Comparison of ENCODE assay signal across 1 cellular context in the genomic region with DNA sequence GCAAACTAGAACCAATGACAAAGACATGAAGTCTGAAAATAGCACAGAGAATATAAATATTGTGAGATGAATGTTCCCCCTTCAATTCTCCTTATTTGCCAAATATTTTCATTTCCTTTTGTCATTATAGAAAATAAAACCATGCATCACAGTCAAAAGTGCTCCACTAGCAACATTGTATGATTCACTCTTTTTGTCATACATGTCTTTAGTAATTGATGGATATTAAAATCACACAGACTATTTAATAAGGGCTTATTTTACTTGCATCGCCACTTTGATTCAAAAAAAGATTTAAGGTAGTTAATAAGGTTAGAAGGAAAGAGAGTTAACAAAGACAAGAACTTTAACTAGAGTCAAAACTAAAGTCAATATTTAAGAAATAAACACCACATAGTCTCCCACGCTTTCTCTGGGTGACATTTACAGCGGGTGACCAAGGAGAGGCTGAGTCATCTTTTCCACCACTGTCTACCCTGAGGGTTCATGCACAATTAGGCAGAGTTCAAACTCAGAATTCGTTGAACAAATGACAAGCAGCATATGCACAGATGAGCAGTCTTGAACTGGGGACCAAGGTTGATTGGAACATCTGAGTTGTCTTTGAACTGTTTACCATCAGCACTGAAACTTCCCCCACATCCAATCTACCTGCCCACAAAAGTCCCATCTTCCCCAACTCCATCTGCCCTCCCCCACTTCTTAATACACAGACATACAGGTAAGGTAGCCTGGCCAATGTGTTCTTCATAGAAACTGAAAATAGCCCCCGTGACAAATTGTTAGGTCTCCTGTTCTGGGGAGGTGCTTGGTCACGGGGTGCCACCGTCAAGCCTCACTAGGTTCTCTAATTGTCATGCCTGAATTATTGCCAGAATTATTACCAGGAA.
A peak's percentile ranks its signal among the peaks of the same experiment; 100 is the strongest.
TF ChIP-seq lines count a peak whose summit lies in the region.

No MANE protein-coding gene starts in this region.

TF ChIP-seq in K562, 482 proteins besides CTCF, POLR2A, EP300 and RAD21 (continued from another document and continues in another):
- TF ChIP-seq, protein P1, sequence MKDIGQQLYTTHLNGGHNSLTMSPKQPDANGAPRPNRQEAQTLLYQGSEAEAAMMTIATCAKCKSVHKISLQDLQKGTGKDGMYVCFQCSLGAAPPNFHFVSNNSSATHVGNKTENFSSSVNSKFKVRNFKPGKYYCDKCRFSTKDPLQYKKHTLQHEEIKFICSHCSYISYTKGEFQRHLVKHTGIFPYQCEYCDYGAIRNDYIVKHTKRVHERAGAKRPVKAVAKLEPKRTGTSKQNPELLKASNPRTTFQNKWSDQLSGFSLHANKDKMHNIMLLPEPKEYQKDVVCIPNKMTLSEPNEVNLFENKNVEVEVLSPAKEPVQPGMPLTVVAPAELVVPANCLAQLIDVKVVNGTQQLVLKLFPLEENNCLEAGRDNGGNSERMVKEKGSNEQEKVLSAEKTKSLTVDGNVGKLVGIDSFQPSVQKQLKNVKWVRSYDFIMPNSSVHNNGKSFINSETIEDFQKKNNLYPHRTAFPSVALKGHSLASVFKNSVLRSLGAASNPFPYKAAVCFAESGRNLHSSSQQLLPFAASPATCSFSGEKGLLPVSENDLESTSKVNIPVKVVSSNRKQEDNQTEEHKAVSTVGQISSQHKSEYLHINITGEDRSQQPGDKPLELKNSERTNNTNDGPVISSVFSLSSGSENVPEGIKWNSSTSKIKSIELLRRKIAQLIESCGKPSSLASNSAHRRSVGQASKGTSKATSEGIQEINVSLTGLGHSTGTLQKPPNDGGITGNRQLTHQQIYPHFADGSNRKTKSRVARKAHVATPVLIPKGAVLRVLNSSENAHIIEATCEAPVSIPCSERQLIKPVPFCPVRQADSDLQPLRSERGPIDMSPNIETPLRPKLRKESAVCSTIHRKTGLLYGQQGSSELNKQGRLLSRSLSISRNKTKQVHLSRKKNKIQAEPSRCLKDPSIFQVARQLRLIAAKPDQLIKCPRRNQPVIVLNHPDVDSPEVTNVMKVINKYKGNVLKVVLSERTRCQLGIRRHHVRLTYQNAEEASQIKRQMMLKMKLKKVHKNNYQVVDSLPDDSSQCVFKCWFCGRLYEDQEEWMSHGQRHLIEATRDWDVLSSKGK (CRISPR knock-in tag; IDR thresholded peaks at IDR 0.05): no peak
- 0 out of 4 replicates have a peak, but pooled peaks of 1 of the 2 experiments have one; percentile 20 for TF ChIP-seq HDAC1 (IDR thresholded peaks at IDR 0.05)
- no peak for TF ChIP-seq SP2 (IDR thresholded peaks at IDR 0.05; ENCODE audit: extremely low read depth, low read depth, low read length, poor library complexity, severe bottlenecking)
- TF ChIP-seq, protein P2, sequence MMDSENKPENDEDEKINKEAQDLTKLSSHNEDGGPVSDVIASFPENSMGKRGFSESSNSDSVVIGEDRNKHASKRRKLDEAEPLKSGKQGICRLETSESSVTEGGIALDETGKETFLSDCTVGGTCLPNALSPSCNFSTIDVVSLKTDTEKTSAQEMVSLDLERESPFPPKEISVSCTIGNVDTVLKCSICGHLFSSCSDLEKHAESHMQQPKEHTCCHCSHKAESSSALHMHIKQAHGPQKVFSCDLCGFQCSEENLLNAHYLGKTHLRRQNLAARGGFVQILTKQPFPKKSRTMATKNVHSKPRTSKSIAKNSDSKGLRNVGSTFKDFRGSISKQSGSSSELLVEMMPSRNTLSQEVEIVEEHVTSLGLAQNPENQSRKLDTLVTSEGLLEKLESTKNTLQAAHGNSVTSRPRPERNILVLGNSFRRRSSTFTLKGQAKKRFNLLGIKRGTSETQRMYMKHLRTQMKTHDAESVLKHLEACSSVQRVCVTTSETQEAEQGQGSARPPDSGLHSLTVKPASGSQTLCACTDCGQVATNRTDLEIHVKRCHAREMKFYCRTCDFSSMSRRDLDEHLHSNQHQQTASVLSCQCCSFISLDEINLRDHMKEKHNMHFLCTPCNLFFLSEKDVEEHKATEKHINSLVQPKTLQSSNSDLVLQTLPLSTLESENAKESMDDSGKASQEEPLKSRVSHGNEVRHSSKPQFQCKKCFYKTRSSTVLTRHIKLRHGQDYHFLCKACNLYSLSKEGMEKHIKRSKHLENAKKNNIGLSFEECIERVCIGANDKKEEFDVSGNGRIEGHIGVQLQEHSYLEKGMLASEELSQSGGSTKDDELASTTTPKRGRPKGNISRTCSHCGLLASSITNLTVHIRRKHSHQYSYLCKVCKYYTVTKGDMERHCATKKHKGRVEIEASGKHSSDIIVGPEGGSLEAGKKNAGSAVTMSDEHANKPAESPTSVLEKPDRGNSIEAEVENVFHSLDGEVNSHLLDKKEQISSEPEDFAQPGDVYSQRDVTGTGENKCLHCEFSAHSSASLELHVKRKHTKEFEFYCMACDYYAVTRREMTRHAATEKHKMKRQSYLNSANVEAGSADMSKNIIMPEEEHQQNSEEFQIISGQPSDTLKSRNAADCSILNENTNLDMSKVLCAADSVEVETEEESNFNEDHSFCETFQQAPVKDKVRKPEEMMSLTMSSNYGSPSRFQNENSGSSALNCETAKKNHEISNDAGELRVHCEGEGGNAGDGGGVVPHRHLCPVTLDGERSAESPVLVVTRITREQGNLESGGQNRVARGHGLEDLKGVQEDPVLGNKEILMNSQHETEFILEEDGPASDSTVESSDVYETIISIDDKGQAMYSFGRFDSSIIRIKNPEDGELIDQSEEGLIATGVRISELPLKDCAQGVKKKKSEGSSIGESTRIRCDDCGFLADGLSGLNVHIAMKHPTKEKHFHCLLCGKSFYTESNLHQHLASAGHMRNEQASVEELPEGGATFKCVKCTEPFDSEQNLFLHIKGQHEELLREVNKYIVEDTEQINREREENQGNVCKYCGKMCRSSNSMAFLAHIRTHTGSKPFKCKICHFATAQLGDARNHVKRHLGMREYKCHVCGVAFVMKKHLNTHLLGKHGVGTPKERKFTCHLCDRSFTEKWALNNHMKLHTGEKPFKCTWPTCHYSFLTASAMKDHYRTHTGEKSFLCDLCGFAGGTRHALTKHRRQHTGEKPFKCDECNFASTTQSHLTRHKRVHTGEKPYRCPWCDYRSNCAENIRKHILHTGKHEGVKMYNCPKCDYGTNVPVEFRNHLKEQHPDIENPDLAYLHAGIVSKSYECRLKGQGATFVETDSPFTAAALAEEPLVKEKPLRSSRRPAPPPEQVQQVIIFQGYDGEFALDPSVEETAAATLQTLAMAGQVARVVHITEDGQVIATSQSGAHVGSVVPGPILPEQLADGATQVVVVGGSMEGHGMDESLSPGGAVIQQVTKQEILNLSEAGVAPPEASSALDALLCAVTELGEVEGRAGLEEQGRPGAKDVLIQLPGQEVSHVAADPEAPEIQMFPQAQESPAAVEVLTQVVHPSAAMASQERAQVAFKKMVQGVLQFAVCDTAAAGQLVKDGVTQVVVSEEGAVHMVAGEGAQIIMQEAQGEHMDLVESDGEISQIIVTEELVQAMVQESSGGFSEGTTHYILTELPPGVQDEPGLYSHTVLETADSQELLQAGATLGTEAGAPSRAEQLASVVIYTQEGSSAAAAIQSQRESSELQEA (IDR thresholded peaks at IDR 0.05; ENCODE audit: low read depth): no peak
- TF ChIP-seq, protein P3, sequence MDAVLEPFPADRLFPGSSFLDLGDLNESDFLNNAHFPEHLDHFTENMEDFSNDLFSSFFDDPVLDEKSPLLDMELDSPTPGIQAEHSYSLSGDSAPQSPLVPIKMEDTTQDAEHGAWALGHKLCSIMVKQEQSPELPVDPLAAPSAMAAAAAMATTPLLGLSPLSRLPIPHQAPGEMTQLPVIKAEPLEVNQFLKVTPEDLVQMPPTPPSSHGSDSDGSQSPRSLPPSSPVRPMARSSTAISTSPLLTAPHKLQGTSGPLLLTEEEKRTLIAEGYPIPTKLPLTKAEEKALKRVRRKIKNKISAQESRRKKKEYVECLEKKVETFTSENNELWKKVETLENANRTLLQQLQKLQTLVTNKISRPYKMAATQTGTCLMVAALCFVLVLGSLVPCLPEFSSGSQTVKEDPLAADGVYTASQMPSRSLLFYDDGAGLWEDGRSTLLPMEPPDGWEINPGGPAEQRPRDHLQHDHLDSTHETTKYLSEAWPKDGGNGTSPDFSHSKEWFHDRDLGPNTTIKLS (IDR thresholded peaks at IDR 0.05; ENCODE audit: borderline replicate concordance, low read depth): no peak
- TF ChIP-seq XRCC3 (IDR thresholded peaks at IDR 0.05): no peak
- TF ChIP-seq NFIC (IDR thresholded peaks at IDR 0.05): no peak
- peak; percentile 43; the same call in 1 of the 2 replicates for TF ChIP-seq DPF2 (IDR thresholded peaks at IDR 0.05)
- TF ChIP-seq ZNF146 (CRISPR knock-in tag; IDR thresholded peaks at IDR 0.05; ENCODE audit: unreplicated experiment): no peak
- TF ChIP-seq CAMTA2 (CRISPR knock-in tag; conservative IDR thresholded peaks at IDR 0.05): no peak
- TF ChIP-seq, protein P4, sequence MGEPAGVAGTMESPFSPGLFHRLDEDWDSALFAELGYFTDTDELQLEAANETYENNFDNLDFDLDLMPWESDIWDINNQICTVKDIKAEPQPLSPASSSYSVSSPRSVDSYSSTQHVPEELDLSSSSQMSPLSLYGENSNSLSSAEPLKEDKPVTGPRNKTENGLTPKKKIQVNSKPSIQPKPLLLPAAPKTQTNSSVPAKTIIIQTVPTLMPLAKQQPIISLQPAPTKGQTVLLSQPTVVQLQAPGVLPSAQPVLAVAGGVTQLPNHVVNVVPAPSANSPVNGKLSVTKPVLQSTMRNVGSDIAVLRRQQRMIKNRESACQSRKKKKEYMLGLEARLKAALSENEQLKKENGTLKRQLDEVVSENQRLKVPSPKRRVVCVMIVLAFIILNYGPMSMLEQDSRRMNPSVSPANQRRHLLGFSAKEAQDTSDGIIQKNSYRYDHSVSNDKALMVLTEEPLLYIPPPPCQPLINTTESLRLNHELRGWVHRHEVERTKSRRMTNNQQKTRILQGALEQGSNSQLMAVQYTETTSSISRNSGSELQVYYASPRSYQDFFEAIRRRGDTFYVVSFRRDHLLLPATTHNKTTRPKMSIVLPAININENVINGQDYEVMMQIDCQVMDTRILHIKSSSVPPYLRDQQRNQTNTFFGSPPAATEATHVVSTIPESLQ (CRISPR knock-in tag; IDR thresholded peaks at IDR 0.05): no peak
- no peak for TF ChIP-seq SRSF7 (optimal IDR thresholded peaks at IDR 0.05; ENCODE audit: low read depth, low read length)
- peak; percentile 55 for TF ChIP-seq EGR1 (conservative IDR thresholded peaks at IDR 0.05)
- no peak for TF ChIP-seq NR2C2 (CRISPR knock-in tag; IDR thresholded peaks at IDR 0.05)
- peak; percentile 36; the same call in 1 of the 2 replicates for TF ChIP-seq NR2C2 (tag; IDR thresholded peaks at IDR 0.05)
- TF ChIP-seq FOSL1 (tag; conservative IDR thresholded peaks at IDR 0.05): peak; percentile 77
- no peak for TF ChIP-seq NCOA1 (IDR thresholded peaks at IDR 0.05; ENCODE audit: low read depth)
- TF ChIP-seq PRMT5 (CRISPR knock-in tag; IDR thresholded peaks at IDR 0.05): no peak
- no peak for TF ChIP-seq SRF (CRISPR knock-in tag; IDR thresholded peaks at IDR 0.05)
- TF ChIP-seq ETV5 (CRISPR knock-in tag; IDR thresholded peaks at IDR 0.05; ENCODE audit: low read depth): no peak
- TF ChIP-seq SNRNP70 (optimal IDR thresholded peaks at IDR 0.05; ENCODE audit: low read depth, low read length): no peak
- TF ChIP-seq RHOXF2B (CRISPR knock-in tag; conservative IDR thresholded peaks at IDR 0.05): no peak
- no peak for TF ChIP-seq NRF1 (conservative IDR thresholded peaks at IDR 0.05 in 1 of 2, IDR thresholded peaks at IDR 0.05 in 1 of 2)
- peak; percentile 56 for TF ChIP-seq ARID1B (IDR thresholded peaks at IDR 0.05)
- TF ChIP-seq C11orf30 (IDR thresholded peaks at IDR 0.05; ENCODE audit: low read depth): peak; percentile 51
- peak; percentile 90 for TF ChIP-seq NFATC3 (IDR thresholded peaks at IDR 0.05)
- TF ChIP-seq TRIM24 (IDR thresholded peaks at IDR 0.05): no peak
- TF ChIP-seq, protein P5, sequence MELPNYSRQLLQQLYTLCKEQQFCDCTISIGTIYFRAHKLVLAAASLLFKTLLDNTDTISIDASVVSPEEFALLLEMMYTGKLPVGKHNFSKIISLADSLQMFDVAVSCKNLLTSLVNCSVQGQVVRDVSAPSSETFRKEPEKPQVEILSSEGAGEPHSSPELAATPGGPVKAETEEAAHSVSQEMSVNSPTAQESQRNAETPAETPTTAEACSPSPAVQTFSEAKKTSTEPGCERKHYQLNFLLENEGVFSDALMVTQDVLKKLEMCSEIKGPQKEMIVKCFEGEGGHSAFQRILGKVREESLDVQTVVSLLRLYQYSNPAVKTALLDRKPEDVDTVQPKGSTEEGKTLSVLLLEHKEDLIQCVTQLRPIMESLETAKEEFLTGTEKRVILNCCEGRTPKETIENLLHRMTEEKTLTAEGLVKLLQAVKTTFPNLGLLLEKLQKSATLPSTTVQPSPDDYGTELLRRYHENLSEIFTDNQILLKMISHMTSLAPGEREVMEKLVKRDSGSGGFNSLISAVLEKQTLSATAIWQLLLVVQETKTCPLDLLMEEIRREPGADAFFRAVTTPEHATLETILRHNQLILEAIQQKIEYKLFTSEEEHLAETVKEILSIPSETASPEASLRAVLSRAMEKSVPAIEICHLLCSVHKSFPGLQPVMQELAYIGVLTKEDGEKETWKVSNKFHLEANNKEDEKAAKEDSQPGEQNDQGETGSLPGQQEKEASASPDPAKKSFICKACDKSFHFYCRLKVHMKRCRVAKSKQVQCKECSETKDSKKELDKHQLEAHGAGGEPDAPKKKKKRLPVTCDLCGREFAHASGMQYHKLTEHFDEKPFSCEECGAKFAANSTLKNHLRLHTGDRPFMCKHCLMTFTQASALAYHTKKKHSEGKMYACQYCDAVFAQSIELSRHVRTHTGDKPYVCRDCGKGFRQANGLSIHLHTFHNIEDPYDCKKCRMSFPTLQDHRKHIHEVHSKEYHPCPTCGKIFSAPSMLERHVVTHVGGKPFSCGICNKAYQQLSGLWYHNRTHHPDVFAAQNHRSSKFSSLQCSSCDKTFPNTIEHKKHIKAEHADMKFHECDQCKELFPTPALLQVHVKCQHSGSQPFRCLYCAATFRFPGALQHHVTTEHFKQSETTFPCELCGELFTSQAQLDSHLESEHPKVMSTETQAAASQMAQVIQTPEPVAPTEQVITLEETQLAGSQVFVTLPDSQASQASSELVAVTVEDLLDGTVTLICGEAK (IDR thresholded peaks at IDR 0.05): no peak
- TF ChIP-seq, protein P5 (CRISPR knock-in tag; IDR thresholded peaks at IDR 0.05): no peak
- no peak for TF ChIP-seq SMC3 (conservative IDR thresholded peaks at IDR 0.05; ENCODE audit: insufficient read depth, low read depth, low read length)
